Comparison of ENCODE assay signal across 3 cellular contexts in genomic region chr13:62040078-62040477, GRCh38.
A peak's percentile ranks its signal among the peaks of the same experiment; 100 is the strongest.
TF ChIP-seq lines count a peak whose summit lies in the region.

No MANE protein-coding gene starts in this region.

TF ChIP-seq in A549, 52 proteins besides CTCF, POLR2A, EP300 and RAD21:
- TF ChIP-seq MAFK (IDR thresholded peaks at IDR 0.05; ENCODE audit: partially characterized antibody) (peak; percentile 41), E2F6 (IDR thresholded peaks at IDR 0.05; ENCODE audit: borderline replicate concordance, low read depth) (no peak)

TF ChIP-seq in HEK293T, 16 proteins besides CTCF, POLR2A, EP300 and RAD21:
- TF ChIP-seq ELF4 (IDR thresholded peaks at IDR 0.05) (no peak), TARDBP (IDR thresholded peaks at IDR 0.05) (peak; percentile 43; the same call in 1 of the 2 replicates), ZNF384 (IDR thresholded peaks at IDR 0.05) (0 out of 2 replicates have a peak, but pooled peaks have one; percentile 20)

TF ChIP-seq in H1, 55 proteins besides CTCF, POLR2A, EP300 and RAD21:
- TF ChIP-seq RNF2 (IDR thresholded peaks at IDR 0.05; ENCODE audit: borderline replicate concordance, low read depth, low read length, missing control alignments, poor library complexity, severe bottlenecking), result no peak
- no peak for TF ChIP-seq CEBPB (IDR thresholded peaks at IDR 0.05; ENCODE audit: low read depth, low read length)
- TF ChIP-seq CHD2 (IDR thresholded peaks at IDR 0.05; ENCODE audit: low read length), result no peak
- no peak for TF ChIP-seq TAF7 (optimal IDR thresholded peaks at IDR 0.05; ENCODE audit: borderline replicate concordance, low read depth, low read length)
- peak; percentile 12; the same call in 1 of the 2 replicates for TF ChIP-seq MAFK (IDR thresholded peaks at IDR 0.05; ENCODE audit: low read depth, low read length)
- TF ChIP-seq SRF (IDR thresholded peaks at IDR 0.05; ENCODE audit: low read depth, low read length), result no peak
